Comparison of ENCODE assay signal across 8 cellular contexts in the genomic region with DNA sequence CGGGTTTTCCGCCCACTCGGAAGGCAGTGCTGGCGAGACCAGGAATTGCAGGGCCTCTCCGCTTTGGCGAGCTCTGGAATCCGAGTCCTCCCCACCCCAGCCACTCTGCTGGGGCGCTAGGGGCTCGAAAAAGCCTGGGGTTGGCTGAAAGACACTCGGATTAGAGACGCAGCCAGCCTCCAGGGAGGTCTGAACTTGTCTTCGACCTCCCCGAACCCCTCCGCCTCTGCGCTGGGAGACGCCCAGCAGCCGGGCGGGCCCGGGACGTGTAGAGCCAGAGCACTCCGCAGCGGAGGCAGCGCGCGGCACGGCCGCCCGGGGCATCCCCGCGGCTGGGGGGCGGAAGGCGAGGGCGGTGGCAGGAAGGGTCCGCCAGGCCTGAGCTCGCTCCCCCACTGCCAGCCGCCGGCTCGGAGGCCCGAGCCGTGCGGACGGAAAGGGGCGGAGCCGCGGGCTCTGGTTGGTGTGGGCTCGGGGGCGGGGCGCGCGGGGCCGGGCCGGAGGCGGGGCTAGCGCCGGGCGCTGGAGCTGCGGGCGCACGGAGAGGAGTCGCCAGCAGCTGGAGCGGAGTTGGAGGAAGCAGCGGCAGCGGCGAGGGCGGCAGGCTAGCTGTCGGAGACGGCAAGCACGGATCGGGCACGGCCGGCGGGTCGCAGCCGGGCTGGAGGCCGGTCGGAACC. TPM values are rescaled to one million over a fixed set of nuclear protein-coding genes. Genes with fewer than 3 reads are reported as not detected.
DNase-seq lines count a peak whose midpoint lies in the region; ATAC-seq, FAIRE-seq and TF ChIP-seq lines count a peak whose summit lies in the region.

A gene (plus strand): TSS at position 549 of the 680 bp plus-strand sequence. CDS start 10,920 bp downstream, outside the sequence.

- H3K27me3 ChIP-seq in right atrium auricular region: no peaks in the 10 kb centered on the region

- DNase-seq in GM18507 (ENCODE audit: extremely low spot score, insufficient read length, low read depth): peak; percentile 83
- DNase-seq in NCI-H187 treated with DMSO at 0.1 percent for 48 hours (lab: John Stamatoyannopoulos, UW): peak; percentile 79
- DNase-seq in T-helper 2 cell: peak; percentile 87 to 94 (median 89)
- DNase-seq in right atrium auricular region (ENCODE audit: low spot score): peak; percentile 93
- DNase-seq in pulmonary artery endothelial cell (ENCODE audit: low read depth, low spot score): peak; percentile 82
- DNase-seq in urothelium cell line (ENCODE audit: low spot score): peak; percentile 97

- peaks cover 0 to 28% of the 10 kb centered on the region in 2 donors for H3K4me1 ChIP-seq in right atrium auricular region

- no peaks in the 10 kb centered on the region for H3K9me3 ChIP-seq in right atrium auricular region

- TF ChIP-seq CTCF in right atrium auricular region (IDR thresholded peaks at IDR 0.05): peak in 1 of 2 donors; percentile 53

- peak; percentile 80 for ATAC-seq in HG02973 (IDR thresholded peaks at IDR 0.05; ENCODE audit: unreplicated experiment)

- FAIRE-seq in GM18507 (lab: Jason Lieb, UNC) (peak; percentile 90), urothelium cell line (lab: Jason Lieb, UNC) (peak; percentile 74)

- H3K27ac ChIP-seq in angular gyrus (ENCODE audit: low read depth, low read length) (peak within 1 kb of the TSS; percentile 96), right atrium auricular region (peak within 1 kb of the TSS; percentile 95 to 98)

- H3K4me3 ChIP-seq in right atrium auricular region: peak within 1 kb of the TSS; percentile 93 to 96

- H3K36me3 ChIP-seq in right atrium auricular region: no peaks in the 10 kb centered on the region

RNA-seq across cellular contexts. Expression of the gene that starts here (rescaled TPM):
- total RNA-seq in right atrium auricular region (10 to 100 TPM; 87.0 to 91.1 TPM), pulmonary artery endothelial cell (37.3 and 41.7 TPM in 2 replicates)

Comparison
In these comparisons a context has a peak if more than half of its experiments do, and no peak if none do; other contexts are left out.
1. Peak in every context shown above with its lines: DNase-seq, ATAC-seq, H3K4me3 ChIP-seq and H3K27ac ChIP-seq.